Comparison of ENCODE assay signal across 13 cellular contexts in genomic region chr16:4914528-4915225, GRCh38. TPM values are rescaled to one million over a fixed set of nuclear protein-coding genes. Genes with fewer than 3 reads are reported as not detected.
"Had no signal": no experiment of that assay in that cellular context is flagged by ENCODE, and none has a peak within 500 bp of the region (broad histone marks: within the 10 kb centered on the region; RNA-seq: fewer than 3 reads in every experiment).

No MANE protein-coding gene starts in this region.

- H3K4me2 ChIP-seq: neural progenitor cell, smooth muscle cell had no signal

- H3K4me1 ChIP-seq: ascending aorta, colonic mucosa had no signal

- H3K36me3 ChIP-seq: ascending aorta, colonic mucosa, neural progenitor cell, tibial nerve had no signal

- H3K4me3 ChIP-seq: ascending aorta, colonic mucosa, neural progenitor cell, smooth muscle cell, tibial nerve had no signal

- H3K27me3 ChIP-seq: ascending aorta, colonic mucosa, neural progenitor cell, tibial nerve had no signal

- FAIRE-seq: endothelial cell of umbilical vein had no signal

- H3K9me3 ChIP-seq: ascending aorta, colonic mucosa, tibial nerve had no signal

- ATAC-seq: activated naive CD8-positive, alpha-beta T cell treated with anti-CD3 and anti-CD28 coated beads, Interleukin-2, amount 50 U/mL, for 24 hours had no signal

- H3K9ac ChIP-seq: neural progenitor cell had no signal

- H2AFZ ChIP-seq: neural progenitor cell had no signal

- DNase-seq: activated CD4-positive, alpha-beta memory T cell treated with anti-CD3 and anti-CD28 coated beads for 36 hours; activated CD4-positive, alpha-beta T cell treated with anti-CD3 and anti-CD28 coated beads for 1 hour; activated CD8-positive, alpha-beta memory T cell treated with anti-CD3 and anti-CD28 coated beads, Interleukin-2, amount 50 U/mL, for 4 hours; activated naive CD4-positive, alpha-beta T cell; activated naive CD8-positive, alpha-beta T cell treated with anti-CD3 and anti-CD28 coated beads, Interleukin-2, amount 50 U/mL, for 24 hours; colonic mucosa; posterior cingulate gyrus had no signal

- H3K27ac ChIP-seq: ascending aorta, colonic mucosa, neural progenitor cell had no signal

RNA-seq across cellular contexts. Expression of gene SEC14L5, which starts 43.5 kb away (rescaled TPM):
- total RNA-seq: endothelial cell of umbilical vein, kidney epithelial cell, smooth muscle cell had no signal
- polyA plus RNA-seq: endothelial cell of umbilical vein, smooth muscle cell had no signal
